Comparison of ENCODE assay signal across 9 cellular contexts in genomic region chr14:87049886-87050820, GRCh38.
A peak's percentile ranks its signal among the peaks of the same experiment; 100 is the strongest.
DNase-seq lines count a peak whose midpoint lies in the region; ATAC-seq and TF ChIP-seq lines count a peak whose summit lies in the region.
"Had no signal": no experiment of that assay in that cellular context is flagged by ENCODE, and none has a peak within 500 bp of the region (broad histone marks: within the 10 kb centered on the region; RNA-seq: fewer than 3 reads in every experiment).

No MANE protein-coding gene starts in this region.

- H3K9me3 Mint-ChIP-seq in neural crest cell = no peaks in the 10 kb centered on the region

- no peak overlapping the region for H3K4me3 Mint-ChIP-seq in neural crest cell

- no peak overlapping the region for H3K27ac ChIP-seq in right atrium auricular region
- H3K27ac ChIP-seq: BLaER1 treated with 17β-estradiol and CSF1 and Interleukin-3, amounts not matched to agents 10 nM and 100 nM had no signal

- H3K27me3 ChIP-seq in MG63 = no peaks in the 10 kb centered on the region
- H3K27me3 ChIP-seq in adipocyte (replicated peaks; ENCODE audit: control insufficient read depth, insufficient read depth, low read length) = no peaks in the 10 kb centered on the region
- no peaks in the 10 kb centered on the region for H3K27me3 ChIP-seq in right atrium auricular region
- H3K27me3 ChIP-seq: BLaER1 treated with 17β-estradiol and CSF1 and Interleukin-3, amounts not matched to agents 10 nM and 100 nM had no signal

- no peak overlapping the region for H3K9ac ChIP-seq in adipocyte (ENCODE audit: low read length)
- H3K9ac ChIP-seq: BLaER1 treated with 17β-estradiol and CSF1 and Interleukin-3, amounts not matched to agents 10 nM and 100 nM had no signal

- no peaks in the 10 kb centered on the region for H3K27me3 Mint-ChIP-seq in neural crest cell (ENCODE audit: low read depth)

- intact Hi-C loops in mucosa of descending colon (cut with DNase I, micrococcal nuclease) = no loop called here

- H3K4me1 ChIP-seq in adipocyte (ENCODE audit: control insufficient read depth, insufficient read depth, low read length) (peaks cover 9% of the 10 kb centered on the region), right atrium auricular region (no peaks in the 10 kb centered on the region), mucosa of descending colon (ENCODE audit: low read depth) (no peaks in the 10 kb centered on the region)
- H3K4me1 ChIP-seq: BLaER1 treated with 17β-estradiol and CSF1 and Interleukin-3, amounts not matched to agents 10 nM and 100 nM had no signal

- DNase-seq in NCI-H526 (lab: John Stamatoyannopoulos, UW) (peak; percentile 3 to 45), NCI-H526 treated with DMSO at 0.1 percent for 48 hours (lab: John Stamatoyannopoulos, UW) (no peak), MG63 (peak; percentile 12), adipocyte (ENCODE audit: low read depth) (peak; percentile 77), neural crest cell (ENCODE audit: low read depth, low spot score) (peak; percentile 21), anterior cingulate cortex (lab: John Stamatoyannopoulos, UW) (no peak), right atrium auricular region (ENCODE audit: low spot score) (no peak), mucosa of descending colon (no peak)

- H3K4me1 Mint-ChIP-seq in neural crest cell = peaks cover 5% of the 10 kb centered on the region

- H3K9me3 ChIP-seq in MG63 = no peaks in the 10 kb centered on the region
- H3K9me3 ChIP-seq in adipocyte (ENCODE audit: control insufficient read depth, low read length) = no peaks in the 10 kb centered on the region
- H3K9me3 ChIP-seq in right atrium auricular region = no peaks in the 10 kb centered on the region
- H3K9me3 ChIP-seq in mucosa of descending colon = peaks cover 15% of the 10 kb centered on the region
- H3K9me3 ChIP-seq: BLaER1 treated with 17β-estradiol and CSF1 and Interleukin-3, amounts not matched to agents 10 nM and 100 nM had no signal

- ATAC-seq in mucosa of descending colon = no peak

- peak overlapping the region; percentile 54 for H3K27ac Mint-ChIP-seq in neural crest cell (ENCODE audit: unreplicated experiment)

- peak; percentile 73 for TF ChIP-seq CTCF in neural crest cell (conservative IDR thresholded peaks at IDR 0.05)
- TF ChIP-seq CTCF in right atrium auricular region (IDR thresholded peaks at IDR 0.05) = peak in 1 of 2 donors; percentile 30
- TF ChIP-seq CTCF in mucosa of descending colon (IDR thresholded peaks at IDR 0.05) = no peak

- H3K36me3 Mint-ChIP-seq in neural crest cell (ENCODE audit: low read depth) = no peaks in the 10 kb centered on the region

- H3K36me3 ChIP-seq in MG63 = no peaks in the 10 kb centered on the region
- no peaks in the 10 kb centered on the region for H3K36me3 ChIP-seq in adipocyte (ENCODE audit: control insufficient read depth, insufficient read depth, low read length, severe bottlenecking)
- H3K36me3 ChIP-seq in right atrium auricular region = no peaks in the 10 kb centered on the region
- no peaks in the 10 kb centered on the region for H3K36me3 ChIP-seq in mucosa of descending colon (ENCODE audit: low read depth)
- H3K36me3 ChIP-seq: BLaER1 treated with 17β-estradiol and CSF1 and Interleukin-3, amounts not matched to agents 10 nM and 100 nM had no signal

- no peak overlapping the region for H3K4me3 ChIP-seq in MG63
- no peak overlapping the region for H3K4me3 ChIP-seq in adipocyte (ENCODE audit: low read length)
- H3K4me3 ChIP-seq in right atrium auricular region = no peak overlapping the region
- no peak overlapping the region for H3K4me3 ChIP-seq in mucosa of descending colon
- H3K4me3 ChIP-seq: BLaER1 treated with 17β-estradiol and CSF1 and Interleukin-3, amounts not matched to agents 10 nM and 100 nM had no signal

Comparison
In these comparisons a context has a peak if more than half of its experiments do, and no peak if none do; other contexts are left out.
1. DNase-seq: peak in NCI-H526 (2 of 2), MG63 (single experiment), adipocyte (single experiment) and neural crest cell (single experiment); none in NCI-H526 treated with DMSO at 0.1 percent for 48 hours (single experiment), anterior cingulate cortex (0 of 58), right atrium auricular region (single experiment) and mucosa of descending colon (0 of 3).